ENCODE assay signal across 8 cellular contexts in the genomic region with DNA sequence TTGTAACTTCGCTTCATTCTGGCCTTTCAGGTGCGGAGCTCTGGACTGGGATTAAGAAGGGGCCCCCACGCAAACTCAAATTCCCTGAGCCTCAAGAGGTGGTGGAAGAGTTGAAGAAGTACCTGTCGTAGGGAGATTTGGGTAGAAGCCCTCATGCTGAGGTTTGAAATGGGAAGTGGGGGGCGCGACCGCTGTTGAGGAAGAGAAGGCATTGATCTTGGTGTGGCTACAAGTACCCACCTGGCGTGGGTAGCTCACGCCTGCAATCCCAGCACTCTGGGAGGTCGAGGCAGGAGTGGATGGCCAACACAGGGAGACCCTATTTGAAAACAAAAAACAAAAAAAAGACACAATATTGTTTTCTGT. TPM values are rescaled to one million over a fixed set of nuclear protein-coding genes. Genes with fewer than 3 reads are reported as not detected.
A peak's percentile ranks its signal among the peaks of the same experiment; 100 is the strongest.
DNase-seq lines count a peak whose midpoint lies in the region; ATAC-seq and TF ChIP-seq lines count a peak whose summit lies in the region.

No MANE protein-coding gene starts in this region.

- H3K4me2 ChIP-seq in BLaER1 (peak overlapping the region; percentile 96), KMS-11 (peak overlapping the region; percentile 46)

- intact Hi-C loops in colonic mucosa (cut with DNase I) = no loop called here

- peak overlapping the region; percentile 99 for H3K27ac ChIP-seq in BLaER1
- H3K27ac ChIP-seq in KMS-11 = peak overlapping the region; percentile 68
- H3K27ac ChIP-seq in colonic mucosa = peak overlapping the region; percentile 86

- peak overlapping the region; percentile 97 to 99 (median 98) for H3K27ac Mint-ChIP-seq in nephron

- H3K4me3 Mint-ChIP-seq in nephron = peak overlapping the region; percentile 95 to 99 (median 97)

- H3K4me3 ChIP-seq in BLaER1 (peak overlapping the region; percentile 91), KMS-11 (IDR thresholded peaks at IDR 0.05; ENCODE audit: insufficient read depth, low read depth, low read length) (no peak overlapping the region), colonic mucosa (peak overlapping the region; percentile 90)

- H3K4me1 Mint-ChIP-seq in nephron = peaks cover 18% of the 10 kb centered on the region

- H3K27me3 ChIP-seq in BLaER1 (no peaks in the 10 kb centered on the region), KMS-11 (ENCODE audit: insufficient read depth, low read depth) (no peaks in the 10 kb centered on the region), colonic mucosa (no peaks in the 10 kb centered on the region)

- H3K36me3 ChIP-seq in BLaER1 (peaks cover 83% of the 10 kb centered on the region), KMS-11 (ENCODE audit: insufficient read depth) (no peaks in the 10 kb centered on the region; the same call in 1 of the 2 replicates), colonic mucosa (no peaks in the 10 kb centered on the region)

- no peak for TF ChIP-seq CTCF in KMS-11 (conservative IDR thresholded peaks at IDR 0.05; ENCODE audit: low read depth, low read length)
- no peak for TF ChIP-seq CTCF in colonic mucosa (IDR thresholded peaks at IDR 0.05)
- no peak for TF ChIP-seq CTCF in nephron (IDR thresholded peaks at IDR 0.05; ENCODE audit: unreplicated experiment in 3 of 3)

- peak overlapping the region; percentile 98 for H3K9ac ChIP-seq in BLaER1
- peak overlapping the region; percentile 85 for H3K9ac ChIP-seq in KMS-11
- H3K9ac ChIP-seq in colonic mucosa (ENCODE audit: low read depth in 2 of 2, low read length in 2 of 2) = peak overlapping the region; percentile 85 to 92

- H4K20me1 ChIP-seq in BLaER1 = peaks cover 37% of the 10 kb centered on the region
- H4K20me1 ChIP-seq in KMS-11 (ENCODE audit: insufficient read depth) = no peaks in the 10 kb centered on the region

- peaks cover 62% of the 10 kb centered on the region for H3K36me3 Mint-ChIP-seq in nephron (ENCODE audit: low read depth)

- H3K4me1 ChIP-seq in BLaER1 = peaks cover 26% of the 10 kb centered on the region
- peaks cover 7% of the 10 kb centered on the region for H3K4me1 ChIP-seq in KMS-11 (ENCODE audit: low read depth, poor library complexity, severe bottlenecking)
- H3K4me1 ChIP-seq in colonic mucosa = peaks cover 5% of the 10 kb centered on the region

- DNase-seq in colonic mucosa = no peak
- DNase-seq in pons (ENCODE audit: low spot score) = no peak
- DNase-seq in NCI-H128 (lab: John Stamatoyannopoulos, UW; ENCODE audit: unreplicated experiment) = no peak
- no peak for DNase-seq in AG08395 (ENCODE audit: low spot score)

- no peaks in the 10 kb centered on the region for H3K9me3 ChIP-seq in BLaER1
- no peaks in the 10 kb centered on the region for H3K9me3 ChIP-seq in colonic mucosa

- H3K27me3 Mint-ChIP-seq in nephron (ENCODE audit: low read depth) = peaks cover 7% of the 10 kb centered on the region

- H3K79me2 ChIP-seq in KMS-11 (ENCODE audit: insufficient read depth, low read depth) = 0 out of 2 replicates have a peak, but pooled peaks cover 12% of the 10 kb centered on the region

- ATAC-seq in HG03025 (IDR thresholded peaks at IDR 0.05; ENCODE audit: low FRiP score, unreplicated experiment) = no peak

- H2AFZ ChIP-seq in KMS-11 (ENCODE audit: low read depth) = peak overlapping the region; percentile 52; the same call in 1 of the 2 replicates

- H3K9me3 Mint-ChIP-seq in nephron = no peaks in the 10 kb centered on the region

RNA-seq across cellular contexts. Expression of a gene that starts 0.8 kb away (rescaled TPM):
- total RNA-seq in colonic mucosa = 100 to 1,000 TPM in 1 of 2 donors, 10 to 100 TPM in 1; 86.9 to 140 TPM

RNA-seq across cellular contexts. Expression of a gene that starts 9.5 kb away (rescaled TPM):
- not detected for total RNA-seq in colonic mucosa

RNA-seq across cellular contexts. Expression of a gene that starts 19.5 kb away (rescaled TPM):
- total RNA-seq in colonic mucosa = 100 to 1,000 TPM; 375 to 416 TPM

RNA-seq across cellular contexts. Expression of a gene that starts 29.7 kb away (rescaled TPM):
- 100 to 1,000 TPM in 1 of 2 donors, 10 to 100 TPM in 1; 92.1 to 145 TPM for total RNA-seq in colonic mucosa

RNA-seq across cellular contexts. Expression of a gene that starts 30.1 kb away (rescaled TPM):
- 10 to 100 TPM; 10.6 to 14.0 TPM for total RNA-seq in colonic mucosa
